ENCODE assay signal across 8 cellular contexts in the genomic region with DNA sequence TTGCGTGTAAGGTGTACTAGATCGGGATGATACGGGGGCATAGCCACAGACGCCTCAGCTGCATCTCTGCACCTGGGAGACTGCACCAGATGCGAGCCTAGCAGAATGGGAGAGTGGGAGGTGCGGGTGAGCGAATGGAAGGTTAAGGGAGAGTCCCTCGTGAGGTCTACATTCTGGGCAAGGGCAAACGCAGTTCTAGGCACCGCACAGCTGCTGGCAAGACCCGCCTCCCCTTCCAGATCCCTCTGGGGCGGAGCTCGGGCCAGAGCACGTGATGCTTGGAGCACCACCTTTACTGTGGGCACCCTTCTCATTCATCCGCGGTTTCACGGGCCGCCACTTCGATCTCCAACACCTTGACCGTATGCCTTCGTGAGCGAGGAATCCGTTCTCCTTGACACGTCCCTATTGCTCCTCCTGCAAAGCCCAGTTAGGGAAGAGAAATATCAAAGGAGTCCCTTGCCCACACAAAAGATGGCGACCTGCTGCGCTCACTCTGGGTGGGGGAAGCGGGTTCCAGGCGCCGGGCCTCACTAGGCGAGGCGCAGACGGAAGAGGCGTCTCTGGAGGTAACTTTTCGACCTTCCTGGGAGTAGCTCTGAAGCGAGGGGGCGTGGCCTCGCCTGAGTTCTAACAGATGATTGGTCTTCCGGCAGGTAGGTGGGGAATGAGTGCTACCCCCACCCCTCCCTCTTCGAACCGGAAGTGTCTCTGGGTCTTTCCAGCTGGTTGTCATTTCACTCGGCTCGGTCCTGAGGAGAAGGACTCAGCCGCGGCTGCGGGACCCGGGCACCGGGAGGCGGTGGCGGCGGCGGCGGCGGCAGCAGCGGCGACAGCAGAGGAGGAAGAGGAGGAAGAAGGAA. TPM values are rescaled to one million over a fixed set of nuclear protein-coding genes. Genes with fewer than 3 reads are reported as not detected.
DNase-seq lines count a peak whose midpoint lies in the region; ATAC-seq, FAIRE-seq and TF ChIP-seq lines count a peak whose summit lies in the region.

Gene CPEB4, plus strand, starts transcription at position 740 of the 863 bp plus-strand sequence. CDS start 1,385 bp downstream, outside the sequence.

- intact Hi-C loops in esophagus muscularis mucosa (cut with DNase I), result loop anchor here (1.0 to 10.0 kb wide), 4 partner anchors 35 to 271 kb away; partner anchors contain the start of gene BOD1

- no peaks in the 10 kb centered on the region for H3K9me3 ChIP-seq in KOPT-K1 (ENCODE audit: insufficient read depth, low read length, poor library complexity, severe bottlenecking)
- H3K9me3 ChIP-seq in esophagus muscularis mucosa, result no peaks in the 10 kb centered on the region
- no peaks in the 10 kb centered on the region for H3K9me3 ChIP-seq in muscle layer of duodenum (ENCODE audit: control insufficient read depth in 1 of 2, low read length in 2 of 2)

- TF ChIP-seq EP300 in esophagus muscularis mucosa (IDR thresholded peaks at IDR 0.05), result no peak

- H3K4me3 ChIP-seq in esophagus muscularis mucosa, result peak within 1 kb of the TSS; percentile 66 to 92 (median 86)
- peak within 1 kb of the TSS; percentile 61 to 90 for H3K4me3 ChIP-seq in muscle layer of duodenum (ENCODE audit: low read depth in 1 of 2, low read length in 2 of 2)

- H3K36me3 ChIP-seq in KOPT-K1 (ENCODE audit: insufficient read depth, low read length) (no peaks in the 10 kb centered on the region), esophagus muscularis mucosa (peaks cover 0 to 11% (median 0%) of the 10 kb centered on the region in 4 donors), muscle layer of duodenum (ENCODE audit: control insufficient read depth in 1 of 2, insufficient read depth in 2 of 2, low read length in 2 of 2) (no peaks in the 10 kb centered on the region)

- H3K27ac Mint-ChIP-seq in activated T-cell treated with anti-CD3 and anti-CD28 coated beads, Interleukin-2, amount 50 U/mL, for 72 hours, result peak within 1 kb of the TSS; percentile 99

- H3K27ac ChIP-seq in KOPT-K1 (ENCODE audit: low read depth, low read length, poor library complexity, severe bottlenecking), result peak within 1 kb of the TSS; percentile 88
- peak within 1 kb of the TSS; percentile 82 to 95 (median 88) for H3K27ac ChIP-seq in esophagus muscularis mucosa (replicated peaks in 1 of 4)
- peak within 1 kb of the TSS; percentile 96 for H3K27ac ChIP-seq in muscle layer of duodenum (ENCODE audit: low read length)

- peak within 1 kb of the TSS; percentile 95 to 99 for H3K4me3 Mint-ChIP-seq in activated T-cell treated with anti-CD3 and anti-CD28 coated beads, Interleukin-2, amount 50 U/mL, for 72 hours

- H3K4me1 Mint-ChIP-seq in activated T-cell treated with anti-CD3 and anti-CD28 coated beads, Interleukin-2, amount 50 U/mL, for 72 hours (ENCODE audit: low read depth), result peaks cover 75% of the 10 kb centered on the region

- WGBS in esophagus muscularis mucosa, result 7% methylated on average over 33 of the region's 55 CpGs

- DNase-seq in DMS79 (lab: John Stamatoyannopoulos, UW), result peak; percentile 87
- peak; percentile 98 for DNase-seq in RCC 7860 (ENCODE audit: low spot score)
- peak; percentile 96 to 98 for DNase-seq in activated T-cell treated with anti-CD3 and anti-CD28 coated beads, Interleukin-2, amount 50 U/mL, for 72 hours
- DNase-seq in esophagus muscularis mucosa (ENCODE audit: extremely low spot score), result peak; percentile 100
- DNase-seq in stimulated activated CD8-positive, alpha-beta memory T cell treated with anti-CD3 and anti-CD28 coated beads, Interleukin-7, amount 100 ng/mL, for 4 hours (ENCODE audit: low read depth in 2 of 2), result peak; percentile 96 to 97

- peak; percentile 89 for ATAC-seq in GM21786 (IDR thresholded peaks at IDR 0.05; ENCODE audit: unreplicated experiment)
- ATAC-seq in activated T-cell treated with anti-CD3 and anti-CD28 coated beads, Interleukin-2, amount 50 U/mL, for 72 hours (replicated peaks in 1 of 2), result peak; percentile 96 to 97

- H3K27me3 ChIP-seq in esophagus muscularis mucosa (no peaks in the 10 kb centered on the region), muscle layer of duodenum (ENCODE audit: low read depth, low read length) (no peaks in the 10 kb centered on the region)

- peak; percentile 97 for TF ChIP-seq POLR2A in esophagus muscularis mucosa (IDR thresholded peaks at IDR 0.05; ENCODE audit: low read depth)

- H3K9me3 Mint-ChIP-seq in activated T-cell treated with anti-CD3 and anti-CD28 coated beads, Interleukin-2, amount 50 U/mL, for 72 hours, result peaks cover 6 to 8% of the 10 kb centered on the region in 2 donors

- peak; percentile 92 for FAIRE-seq in RCC 7860 (lab: Jason Lieb, UNC)

- no peak for TF ChIP-seq CTCF in esophagus muscularis mucosa (IDR thresholded peaks at IDR 0.05)

- no peaks in the 10 kb centered on the region for H3K27me3 Mint-ChIP-seq in activated T-cell treated with anti-CD3 and anti-CD28 coated beads, Interleukin-2, amount 50 U/mL, for 72 hours (ENCODE audit: low read depth)

- peaks cover 9 to 40% (median 32%) of the 10 kb centered on the region in 4 donors for H3K4me1 ChIP-seq in esophagus muscularis mucosa
- peaks cover 11 to 17% of the 10 kb centered on the region in 2 donors for H3K4me1 ChIP-seq in muscle layer of duodenum (ENCODE audit: control insufficient read depth in 1 of 2, insufficient read depth in 2 of 2, low read length in 2 of 2)

- H3K36me3 Mint-ChIP-seq in activated T-cell treated with anti-CD3 and anti-CD28 coated beads, Interleukin-2, amount 50 U/mL, for 72 hours (ENCODE audit: insufficient read depth in 2 of 2), result peaks cover 0 to 4% of the 10 kb centered on the region in 2 donors

RNA-seq across cellular contexts. Expression of gene CPEB4, which starts in this region (rescaled TPM):
- total RNA-seq in activated T-cell treated with anti-CD3 and anti-CD28 coated beads, Interleukin-2, amount 50 U/mL, for 72 hours, result 10 to 100 TPM; 14.4 to 19.0 TPM
- total RNA-seq in esophagus muscularis mucosa, result 10 to 100 TPM; 44.9 to 96.4 (median 54.4) TPM

Comparison
In these comparisons a context has a peak if more than half of its experiments do, and no peak if none do; other contexts are left out.
1. Peak in every context shown above with its lines: DNase-seq, ATAC-seq, H3K4me3 ChIP-seq and H3K27ac ChIP-seq.